ENCODE assay signal across 22 cellular contexts in the genomic region with DNA sequence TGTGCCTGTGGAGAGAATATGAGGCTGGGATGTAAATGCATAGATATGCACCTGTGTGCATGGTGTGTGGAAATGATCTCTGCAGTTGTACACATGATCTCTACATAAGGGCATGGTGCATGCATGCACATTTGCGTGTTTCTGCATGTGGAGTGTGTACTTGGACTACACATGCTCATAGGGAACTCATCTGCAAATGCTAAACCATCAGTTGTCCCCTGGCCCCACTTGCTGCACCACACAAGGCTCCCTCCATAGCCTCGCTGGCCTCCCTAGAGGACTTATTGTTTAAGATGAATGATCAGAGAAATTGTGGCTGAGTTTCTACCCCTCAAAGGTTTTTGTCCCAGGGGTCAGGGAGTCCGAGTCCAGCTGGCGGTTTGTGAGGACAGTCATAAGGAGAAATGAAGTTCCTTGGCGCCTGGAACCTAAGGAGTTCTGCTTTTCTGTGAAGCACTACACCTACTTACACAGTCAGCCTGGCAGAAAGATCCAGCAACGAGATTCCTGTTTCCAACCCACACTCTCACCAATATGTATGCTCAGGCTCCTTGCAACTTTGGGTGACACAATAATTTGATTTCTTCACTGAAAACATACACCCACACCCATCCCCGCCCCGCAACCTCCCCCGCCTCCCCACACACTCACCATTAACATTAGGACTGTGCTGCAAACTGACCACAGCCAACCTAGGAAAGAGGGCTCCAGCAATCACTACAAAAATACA.
DNase-seq lines count a peak whose midpoint lies in the region; ATAC-seq, FAIRE-seq and TF ChIP-seq lines count a peak whose summit lies in the region.
"Had no signal": no experiment of that assay in that cellular context is flagged by ENCODE, and none has a peak within 500 bp of the region (broad histone marks: within the 10 kb centered on the region; RNA-seq: fewer than 3 reads in every experiment).

No MANE protein-coding gene starts in this region.

- WGBS in trophoblast cell (ENCODE audit: extremely low coverage, insufficient coverage, insufficient read length) = no CpG with 5 or more reads among the region's 9 CpGs

- H2AK5ac ChIP-seq in trophoblast cell (ENCODE audit: low read length) = no peak overlapping the region

- H3K36me3 ChIP-seq in trophoblast cell (ENCODE audit: control insufficient read depth in 1 of 2, insufficient read depth in 2 of 2, low read length in 2 of 2) = no peaks in the 10 kb centered on the region
- H3K36me3 ChIP-seq: brain microvascular endothelial cell, prostate gland, spleen, suprapubic skin had no signal

- H3K9ac ChIP-seq in trophoblast cell (ENCODE audit: low read length) = no peak overlapping the region

- no peaks in the 10 kb centered on the region for H3K4me1 ChIP-seq in trophoblast cell (ENCODE audit: control insufficient read depth in 1 of 2, insufficient read depth in 2 of 2, low read length in 2 of 2)
- H3K4me1 ChIP-seq: prostate gland, suprapubic skin had no signal

- peaks cover 10% of the 10 kb centered on the region for H3K9me3 ChIP-seq in trophoblast cell (ENCODE audit: insufficient read depth, low read depth, low read length)
- H3K9me3 ChIP-seq: prostate gland, suprapubic skin had no signal

- no peaks in the 10 kb centered on the region for H3K27me3 ChIP-seq in trophoblast cell (ENCODE audit: insufficient read depth, low read length)
- H3K27me3 ChIP-seq: brain microvascular endothelial cell, spleen, suprapubic skin had no signal

- H2BK12ac ChIP-seq in trophoblast cell (ENCODE audit: low read length) = no peak overlapping the region

- no peak overlapping the region for H3K4me2 ChIP-seq in trophoblast cell (ENCODE audit: low read length)

- no peak overlapping the region for H4K91ac ChIP-seq in trophoblast cell (ENCODE audit: low read depth, low read length)

- no peak overlapping the region for H4K8ac ChIP-seq in trophoblast cell (ENCODE audit: low read depth, low read length)

- no peak for TF ChIP-seq POLR2A in GM12891 (IDR thresholded peaks at IDR 0.05; ENCODE audit: low read depth, low read length)

- no peak for ATAC-seq in activated T-cell treated with anti-CD3 and anti-CD28 coated beads, Interleukin-2, amount 50 U/mL, for 4 hours
- no peak for ATAC-seq in GM21447 (IDR thresholded peaks at IDR 0.05; ENCODE audit: unreplicated experiment)

- H3K4ac ChIP-seq in trophoblast cell (ENCODE audit: low read depth, low read length) = no peak overlapping the region

- no peaks in the 10 kb centered on the region for H3K79me2 ChIP-seq in trophoblast cell (ENCODE audit: control insufficient read depth, insufficient read depth, low read length, poor library complexity)

- no peak overlapping the region for H2AFZ ChIP-seq in trophoblast cell (ENCODE audit: insufficient read depth, low read length, poor library complexity)

- no peak overlapping the region for H3K14ac ChIP-seq in trophoblast cell (ENCODE audit: low read length)

- no peaks in the 10 kb centered on the region for H3K4me1 Mint-ChIP-seq in activated T-cell treated with anti-CD3 and anti-CD28 coated beads, Interleukin-2, amount 50 U/mL, for 4 hours (ENCODE audit: low read depth)
- H3K4me1 Mint-ChIP-seq: activated naive CD8-positive, alpha-beta T cell treated with anti-CD3 and anti-CD28 coated beads for 36 hours had no signal

- peak overlapping the region; percentile 62 for H3K27ac ChIP-seq in cingulate gyrus (ENCODE audit: low read depth, low read length)
- H3K27ac ChIP-seq in trophoblast cell (ENCODE audit: low read depth, low read length) = no peak overlapping the region
- H3K27ac ChIP-seq: brain microvascular endothelial cell, SK-N-MC, suprapubic skin had no signal

- H3K36me3 Mint-ChIP-seq in activated T-cell treated with anti-CD3 and anti-CD28 coated beads, Interleukin-2, amount 50 U/mL, for 4 hours (ENCODE audit: insufficient read depth) = no peaks in the 10 kb centered on the region
- H3K36me3 Mint-ChIP-seq: activated naive CD8-positive, alpha-beta T cell treated with anti-CD3 and anti-CD28 coated beads for 36 hours had no signal

- H3K18ac ChIP-seq in trophoblast cell (ENCODE audit: low read length) = no peak overlapping the region

- H3K27me3 Mint-ChIP-seq in activated T-cell treated with anti-CD3 and anti-CD28 coated beads, Interleukin-2, amount 50 U/mL, for 4 hours (ENCODE audit: low read depth) = no peaks in the 10 kb centered on the region
- H3K27me3 Mint-ChIP-seq: activated naive CD8-positive, alpha-beta T cell treated with anti-CD3 and anti-CD28 coated beads for 36 hours; dendritic cell treated with granulocyte-macrophage colony-stimulating factor and Interleukin-4, amounts not matched to agents 40 ng/mL and 50 ng/mL, for 4 days had no signal

- H3K9me3 Mint-ChIP-seq in activated T-cell treated with anti-CD3 and anti-CD28 coated beads, Interleukin-2, amount 50 U/mL, for 4 hours = peaks cover 6% of the 10 kb centered on the region

- no peak overlapping the region for H3K4me3 Mint-ChIP-seq in activated T-cell treated with anti-CD3 and anti-CD28 coated beads, Interleukin-2, amount 50 U/mL, for 4 hours
- H3K4me3 Mint-ChIP-seq: activated naive CD8-positive, alpha-beta T cell treated with anti-CD3 and anti-CD28 coated beads for 36 hours; dendritic cell treated with granulocyte-macrophage colony-stimulating factor and Interleukin-4, amounts not matched to agents 40 ng/mL and 50 ng/mL, for 4 days had no signal

- no peak overlapping the region for H3K4me3 ChIP-seq in trophoblast cell (ENCODE audit: low read depth, low read length)
- H3K4me3 ChIP-seq: prostate gland, SK-N-MC, spleen, suprapubic skin had no signal

- H3K79me1 ChIP-seq in trophoblast cell (ENCODE audit: low read length) = no peaks in the 10 kb centered on the region

- peak overlapping the region; percentile 71 for H3K23ac ChIP-seq in trophoblast cell (ENCODE audit: low read length)

- no peak overlapping the region for H2BK5ac ChIP-seq in trophoblast cell (ENCODE audit: low read depth, low read length, poor library complexity)

- H2BK120ac ChIP-seq in trophoblast cell (ENCODE audit: insufficient read depth, low read length, poor library complexity) = no peak overlapping the region

- FAIRE-seq in GM12891 (lab: Jason Lieb, UNC) = peak; percentile 48
- FAIRE-seq: endothelial cell of umbilical vein, frontal cortex had no signal

- DNase-seq in GM12891 (ENCODE audit: insufficient read length, low spot score) = no peak
- peak; percentile 45 for DNase-seq in NOMO-1 treated with DMSO at 0.1 percent for 48 hours (lab: John Stamatoyannopoulos, UW; ENCODE audit: unreplicated experiment)
- no peak for DNase-seq in trophoblast cell
- no peak for DNase-seq in OCI-M2 (lab: John Stamatoyannopoulos, UW; ENCODE audit: unreplicated experiment)
- no peak for DNase-seq in activated T-cell treated with anti-CD3 and anti-CD28 coated beads, Interleukin-2, amount 50 U/mL, for 4 hours
- DNase-seq in GOT3 (lab: John Stamatoyannopoulos, UW) = no peak
- DNase-seq: activated naive CD8-positive, alpha-beta T cell treated with anti-CD3 and anti-CD28 coated beads for 36 hours; brain microvascular endothelial cell; Kasumi-1; NCI-H1417 treated with DMSO at 0.1 percent for 48 hours; NCI-H2171; NCI-H526 treated with DMSO at 0.1 percent for 48 hours; spleen; T1000 had no signal

- H4K12ac ChIP-seq in trophoblast cell (ENCODE audit: low read depth, low read length) = no peak overlapping the region

TF ChIP-seq in GM12891, 5 proteins besides CTCF, POLR2A, EP300 and RAD21:
- TF ChIP-seq POLR2AphosphoS5 (IDR thresholded peaks at IDR 0.05; ENCODE audit: low read depth, low read length) (no peak), POU2F2 (IDR thresholded peaks at IDR 0.05; ENCODE audit: low read depth, low read length) (no peak), TAF1 (IDR thresholded peaks at IDR 0.05; ENCODE audit: low read depth, low read length) (no peak), SPI1 (IDR thresholded peaks at IDR 0.05; ENCODE audit: low read depth, low read length) (no peak), PAX5 (IDR thresholded peaks at IDR 0.05; ENCODE audit: insufficient read depth, low read length, severe bottlenecking) (no peak)
